Comparison of ENCODE assay signal across 20 cellular contexts in genomic region chr7:92874567-92874966, GRCh38. TPM values are rescaled to one million over a fixed set of nuclear protein-coding genes. Genes with fewer than 3 reads are reported as not detected.
A peak's percentile ranks its signal among the peaks of the same experiment; 100 is the strongest.
DNase-seq lines count a peak whose midpoint lies in the region; FAIRE-seq and TF ChIP-seq lines count a peak whose summit lies in the region.
"Had no signal": no experiment of that assay in that cellular context is flagged by ENCODE, and none has a peak within 500 bp of the region (broad histone marks: within the 10 kb centered on the region; RNA-seq: fewer than 3 reads in every experiment).

No MANE protein-coding gene starts in this region.

- no peak for TF ChIP-seq POLR2A in uterus (IDR thresholded peaks at IDR 0.05)

- H3K9me3 ChIP-seq in GM23248 (ENCODE audit: low read depth) (no peaks in the 10 kb centered on the region), mesodermal cell (ENCODE audit: control insufficient read depth, low read length) (no peaks in the 10 kb centered on the region), uterus (no peaks in the 10 kb centered on the region)
- H3K9me3 ChIP-seq: esophagus muscularis mucosa, upper lobe of right lung had no signal

- H3K4me1 ChIP-seq in GM23248 (ENCODE audit: insufficient read depth) (peaks cover 9% of the 10 kb centered on the region; the same call in 1 of the 2 replicates), mesodermal cell (ENCODE audit: control insufficient read depth, insufficient read depth, low read length, poor library complexity, severe bottlenecking) (peaks cover 32% of the 10 kb centered on the region), uterus (no peaks in the 10 kb centered on the region)
- H3K4me1 ChIP-seq: esophagus muscularis mucosa, upper lobe of right lung had no signal

- no peaks in the 10 kb centered on the region for H3F3A ChIP-seq in GM23248 (ENCODE audit: insufficient read depth)

- TF ChIP-seq CTCF in bronchial epithelial cell (IDR thresholded peaks at IDR 0.05; ENCODE audit: insufficient read depth, low read length, severe bottlenecking) (no peak), uterus (IDR thresholded peaks at IDR 0.05) (no peak)

- H3K9me2 ChIP-seq in GM23248 (ENCODE audit: insufficient read depth): no peaks in the 10 kb centered on the region

- no peaks in the 10 kb centered on the region for H4K20me1 ChIP-seq in GM23248 (ENCODE audit: insufficient read depth)

- H3K4me2 ChIP-seq in GM23248 (ENCODE audit: unreplicated experiment): no peak overlapping the region

- no peak overlapping the region for H3K4me3 ChIP-seq in GM23248
- no peak overlapping the region for H3K4me3 ChIP-seq in bronchial epithelial cell (ENCODE audit: low read depth, low read length)
- no peak overlapping the region for H3K4me3 ChIP-seq in mesodermal cell (ENCODE audit: extremely low read depth, insufficient read depth, low read length, poor library complexity, severe bottlenecking)
- H3K4me3 ChIP-seq in uterus: no peak overlapping the region
- H3K4me3 ChIP-seq: esophagus muscularis mucosa, skin epidermis, upper lobe of right lung had no signal

- no peaks in the 10 kb centered on the region for H3K27me3 ChIP-seq in GM23248 (replicated peaks; ENCODE audit: insufficient read depth)
- no peaks in the 10 kb centered on the region for H3K27me3 ChIP-seq in bronchial epithelial cell (ENCODE audit: control insufficient read depth, insufficient read depth, low read length)
- H3K27me3 ChIP-seq in uterus: no peaks in the 10 kb centered on the region
- H3K27me3 ChIP-seq: esophagus muscularis mucosa, upper lobe of right lung had no signal

- in situ Hi-C loops in GM23248 (cut with MboI): no loop called here

- WGBS in GM23248 (ENCODE audit: low coverage in 1 of 2, low lambda C conversion rate in 2 of 2, missing lambda C conversion rate in 2 of 2), 2 experiments: 51 to 64% methylated on average over 1 of the region's 1 CpG
- no CpG with 5 or more reads among the region's 1 CpG for WGBS in mesodermal cell (ENCODE audit: insufficient coverage in 2 of 2), 2 experiments

- H3K9ac ChIP-seq in GM23248: no peak overlapping the region

- H3K36me3 ChIP-seq in GM23248 (ENCODE audit: low read depth): no peaks in the 10 kb centered on the region
- no peaks in the 10 kb centered on the region for H3K36me3 ChIP-seq in bronchial epithelial cell (ENCODE audit: control insufficient read depth, insufficient read depth, low read length)
- H3K36me3 ChIP-seq in mesodermal cell (ENCODE audit: control insufficient read depth, insufficient read depth, low read length): no peaks in the 10 kb centered on the region
- no peaks in the 10 kb centered on the region for H3K36me3 ChIP-seq in uterus
- H3K36me3 ChIP-seq: esophagus muscularis mucosa, upper lobe of right lung had no signal

- no peak overlapping the region for H3K27ac ChIP-seq in GM23248
- peak overlapping the region; percentile 89 for H3K27ac ChIP-seq in mesodermal cell (ENCODE audit: low read depth, low read length, severe bottlenecking)
- H3K27ac ChIP-seq in uterus: no peak overlapping the region
- H3K27ac ChIP-seq: esophagus muscularis mucosa, RWPE1, skin epidermis, upper lobe of right lung had no signal

- FAIRE-seq in bronchial epithelial cell (lab: Jason Lieb, UNC): no peak

- intact Hi-C loops in uterus (cut with DNase I; ENCODE audit: low total_unique reads): no loop called here

- H3K79me2 ChIP-seq in GM23248 (ENCODE audit: insufficient read depth): no peaks in the 10 kb centered on the region

- no peak overlapping the region for H2AFZ ChIP-seq in GM23248

- DNase-seq in GM23248: peak; percentile 15
- DNase-seq in NCI-H226: peak; percentile 64
- peak; percentile 18 for DNase-seq in bronchial epithelial cell (ENCODE audit: low read depth)
- no peak for DNase-seq in DMS 273 treated with DMSO at 0.1 percent for 48 hours (lab: John Stamatoyannopoulos, UW)
- DNase-seq in uterus: no peak
- DNase-seq in NCI-H446 treated with DMSO at 0.1 percent for 48 hours (lab: John Stamatoyannopoulos, UW): no peak
- DNase-seq: activated CD4-positive, CD25-positive, alpha-beta regulatory T cell treated with anti-CD3 and anti-CD28 coated beads, Interleukin-2, amount 50 U/mL, for 72 hours; COR-L47; H9; left cardiac atrium; NCI-H1105 treated with DMSO at 0.1 percent for 48 hours; NCI-H510A treated with DMSO at 0.1 percent for 48 hours; nephron progenitor cell; stimulated activated CD4-positive, alpha-beta T cell treated with anti-CD3 and anti-CD28 coated beads, Interleukin-2, amount 100 ng/mL, for 48 hours; T1000; upper lobe of right lung had no signal

RNA-seq across cellular contexts. Expression of gene CDK6, which starts 38.2 kb away (rescaled TPM):
- total RNA-seq in GM23248 (2014; rRNA removed; shearing (Covaris generic)): 61.5 and 77.0 TPM in 2 replicates
- polyA plus RNA-seq in GM23248 (2016; fragmentation: Nextera tagmentation; extraction: Ambion mirVana): 16.1 and 17.8 TPM in 2 replicates
- total RNA-seq in bronchial epithelial cell (52.9 and 68.0 TPM in 2 replicates), uterus (100 to 1,000 TPM in 1 of 4 donors, 10 to 100 TPM in 2, 1 to 10 TPM in 1; 5.9 to 117 (median 15.2) TPM)
- 50.2 TPM for polyA plus RNA-seq in mesodermal cell (2013, experiment 1 of 2)
- 38.6 TPM for polyA plus RNA-seq in mesodermal cell (2013, experiment 2 of 2)

Comparison
In these comparisons a context has a peak if more than half of its experiments do, and no peak if none do; other contexts are left out.
1. DNase-seq: peak in GM23248 (single experiment), NCI-H226 (single experiment) and bronchial epithelial cell (single experiment); none in DMS 273 treated with DMSO at 0.1 percent for 48 hours (single experiment), uterus (0 of 2) and NCI-H446 treated with DMSO at 0.1 percent for 48 hours (single experiment).